ENCODE assay signal across 1 cellular context in genomic region chr1:182860658-182861057, GRCh38.
TF ChIP-seq lines count a peak whose summit lies in the region.

No MANE protein-coding gene starts in this region.

TF ChIP-seq in WTC11, 78 proteins besides CTCF, POLR2A, EP300 and RAD21 (continued from another document):
- no peak for TF ChIP-seq MLX (CRISPR knock-in tag; IDR thresholded peaks at IDR 0.05)
- no peak for TF ChIP-seq ZNF281 (CRISPR knock-in tag; IDR thresholded peaks at IDR 0.05)
